Comparison of ENCODE assay signal across 8 cellular contexts in genomic region chr6:39791850-39792500, GRCh38. TPM values are rescaled to one million over a fixed set of nuclear protein-coding genes. Genes with fewer than 3 reads are reported as not detected.
DNase-seq lines count a peak whose midpoint lies in the region; ATAC-seq and TF ChIP-seq lines count a peak whose summit lies in the region.

TSS of gene DAAM2 (plus strand) at chr6:39792376. CDS start at chr6:39856303, 63,927 bp downstream.

- 4 to 6% methylated on average over 51 of the region's 51 CpGs for WGBS in esophagus, 2 donors

- H3K36me3 ChIP-seq in esophagus (ENCODE audit: control insufficient read depth in 2 of 2, insufficient read depth in 2 of 2, low read length in 1 of 2) (no peaks in the 10 kb centered on the region), mucosa of descending colon (ENCODE audit: low read depth) (no peaks in the 10 kb centered on the region), upper lobe of right lung (no peaks in the 10 kb centered on the region)

- TF ChIP-seq CTCF in mucosa of descending colon (IDR thresholded peaks at IDR 0.05) = no peak
- no peak for TF ChIP-seq CTCF in upper lobe of right lung (IDR thresholded peaks at IDR 0.05)

- H3K4me3 ChIP-seq in esophagus (ENCODE audit: low read depth in 1 of 2, low read length in 2 of 2) (peak within 1 kb of the TSS; percentile 38 to 45), mucosa of descending colon (peak within 1 kb of the TSS; percentile 9), upper lobe of right lung (peak within 1 kb of the TSS; percentile 59)

- peaks cover 0 to 3% of the 10 kb centered on the region in 2 donors for H3K27me3 ChIP-seq in esophagus (ENCODE audit: control insufficient read depth in 1 of 2, insufficient read depth in 2 of 2, low read length in 2 of 2)
- no peaks in the 10 kb centered on the region for H3K27me3 ChIP-seq in upper lobe of right lung

- H3K9me3 ChIP-seq in esophagus (ENCODE audit: control insufficient read depth in 2 of 2, insufficient read depth in 1 of 2, low read depth in 1 of 2, low read length in 1 of 2) (no peaks in the 10 kb centered on the region), mucosa of descending colon (no peaks in the 10 kb centered on the region), upper lobe of right lung (no peaks in the 10 kb centered on the region)

- peaks cover 2 to 3% of the 10 kb centered on the region in 2 donors for H3K4me1 ChIP-seq in esophagus (ENCODE audit: control insufficient read depth in 2 of 2, insufficient read depth in 2 of 2, low read length in 1 of 2)
- H3K4me1 ChIP-seq in mucosa of descending colon (ENCODE audit: low read depth) = peaks cover 3% of the 10 kb centered on the region
- H3K4me1 ChIP-seq in upper lobe of right lung = peaks cover 9% of the 10 kb centered on the region

- DNase-seq in Ammon's horn (ENCODE audit: low spot score) (peak; percentile 53), NCI-H2171 treated with DMSO at 0.1 percent for 48 hours (lab: John Stamatoyannopoulos, UW) (peak; percentile 34), mucosa of descending colon (peak in 2 of 3 donors; percentile 44 to 66), upper lobe of right lung (peak; percentile 86), NCI-H187 treated with DMSO at 0.1 percent for 48 hours (lab: John Stamatoyannopoulos, UW) (no peak), epidermal melanocyte (ENCODE audit: insufficient read length, low spot score) (no peak)

- H3K27ac ChIP-seq in esophagus (ENCODE audit: low read depth in 2 of 2, low read length in 1 of 2) = peak within 1 kb of the TSS; percentile 79 to 82
- peak within 1 kb of the TSS; percentile 65 for H3K27ac ChIP-seq in upper lobe of right lung

- intact Hi-C loops in mucosa of descending colon (cut with DNase I, micrococcal nuclease) (no loop called here), upper lobe of right lung (cut with DNase I) (no loop called here)

- ATAC-seq in mucosa of descending colon (peak; percentile 75), upper lobe of right lung (peak; percentile 85), HG03571 (IDR thresholded peaks at IDR 0.05; ENCODE audit: unreplicated experiment) (no peak)

RNA-seq across cellular contexts. Expression of gene DAAM2, which starts in this region (rescaled TPM):
- 10 to 100 TPM; 10.7 to 11.3 TPM for polyA plus RNA-seq in esophagus
- total RNA-seq in mucosa of descending colon (10 to 100 TPM in 1 of 3 donors, 1 to 10 TPM in 2; 6.1 to 27.8 (median 9.1) TPM), upper lobe of right lung (34.6 TPM)

Comparison
In these comparisons a context has a peak if more than half of its experiments do, and no peak if none do; other contexts are left out.
1. DNase-seq: peak in Ammon's horn (single experiment), NCI-H2171 treated with DMSO at 0.1 percent for 48 hours (single experiment), mucosa of descending colon (2 of 3) and upper lobe of right lung (single experiment); none in NCI-H187 treated with DMSO at 0.1 percent for 48 hours (single experiment) and epidermal melanocyte (single experiment).
2. H3K4me3 ChIP-seq: peak in every context shown above with its lines; median percentile 59 in upper lobe of right lung; 42 in esophagus; 9 in mucosa of descending colon.